Comparison of ENCODE assay signal across 16 cellular contexts in the genomic region with DNA sequence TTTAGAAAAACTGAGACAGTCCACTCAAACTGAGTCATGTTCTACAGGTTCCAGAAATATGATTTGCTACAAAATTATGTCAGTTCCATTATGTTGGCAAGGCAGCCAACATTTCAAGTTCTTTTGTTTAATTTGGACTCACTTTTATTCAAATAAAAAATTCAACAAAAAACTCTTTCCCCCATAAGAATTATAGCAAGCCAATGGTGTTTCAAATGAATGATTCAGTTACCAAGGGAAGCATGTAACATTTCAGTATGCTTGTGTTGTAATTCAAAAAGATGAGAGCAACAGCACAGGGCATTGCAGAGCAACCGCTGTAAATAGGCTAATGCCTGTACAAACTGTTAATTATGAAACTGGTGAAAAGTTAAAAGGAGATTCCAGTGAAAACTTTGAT.
"Had no signal": no experiment of that assay in that cellular context is flagged by ENCODE, and none has a peak within 500 bp of the region (broad histone marks: within the 10 kb centered on the region; RNA-seq: fewer than 3 reads in every experiment).

No MANE protein-coding gene starts in this region.

- ATAC-seq: gastrocnemius medialis, heart right ventricle, right cardiac atrium had no signal

- H3K9me3 ChIP-seq: adrenal gland, esophagus muscularis mucosa, gastrocnemius medialis, heart right ventricle, left lung, neutrophil, spleen, suprapubic skin had no signal

- H3K27me3 ChIP-seq: adrenal gland, esophagus muscularis mucosa, gastrocnemius medialis, heart right ventricle, left lung, neutrophil, spleen, suprapubic skin had no signal

- H3K4me3 ChIP-seq: adrenal gland, esophagus muscularis mucosa, gastrocnemius medialis, heart right ventricle, left lung, spleen, suprapubic skin had no signal

- H3K27ac ChIP-seq: adrenal gland, esophagus muscularis mucosa, gastrocnemius medialis, heart right ventricle, left lung, neutrophil, spleen, suprapubic skin had no signal

- H3K4me1 ChIP-seq: adrenal gland, gastrocnemius medialis, left lung, spleen, suprapubic skin had no signal

- H3K36me3 ChIP-seq: adrenal gland, esophagus muscularis mucosa, gastrocnemius medialis, heart right ventricle, left lung, neutrophil, spleen, suprapubic skin had no signal

- DNase-seq: activated CD4-positive, alpha-beta T cell treated with anti-CD3 and anti-CD28 coated beads, Interleukin-2, amount 10 ng/mL, durations not matched to agents 7 days and 5 days; activated CD4-positive, CD25-positive, alpha-beta regulatory T cell; activated CD8-positive, alpha-beta memory T cell treated with anti-CD3 and anti-CD28 coated beads for 24 hours; activated naive CD4-positive, alpha-beta T cell treated with anti-CD3 and anti-CD28 coated beads, Interleukin-2, amount 10 ng/mL, durations not matched to agents 7 days and 5 days; adrenal gland; gastrocnemius medialis; heart right ventricle; islet precursor cell; left lung; right cardiac atrium; spleen; stimulated activated CD4-positive, alpha-beta T cell treated with anti-CD3 and anti-CD28 coated beads, Interleukin-1b, Interleukin-23, amount 100 ng/mL, for 48 hours; stimulated activated naive CD4-positive, alpha-beta T cell had no signal
